In genomic region chr2:16290311-16291020, GRCh38 we compare ENCODE assay signal across 16 cellular contexts.
DNase-seq lines count a peak whose midpoint lies in the region; ATAC-seq and TF ChIP-seq lines count a peak whose summit lies in the region.
"Had no signal": no experiment of that assay in that cellular context is flagged by ENCODE, and none has a peak within 500 bp of the region (broad histone marks: within the 10 kb centered on the region; RNA-seq: fewer than 3 reads in every experiment).

No MANE protein-coding gene starts in this region.

- TF ChIP-seq EP300 in esophagus muscularis mucosa (IDR thresholded peaks at IDR 0.05) = no peak

- no peak for ATAC-seq in GM19452 (IDR thresholded peaks at IDR 0.05; ENCODE audit: unreplicated experiment)
- ATAC-seq: CD8-positive, alpha-beta T cell had no signal

- no peak overlapping the region for H3K27ac ChIP-seq in esophagus muscularis mucosa (replicated peaks in 1 of 4)
- H3K27ac ChIP-seq: 22Rv1; BLaER1 treated with 17β-estradiol and CSF1 and Interleukin-3, amounts not matched to agents 10 nM and 100 nM; C4-2B had no signal

- H3K4me3 ChIP-seq in BE2C (ENCODE audit: low read depth, low read length) (no peak overlapping the region), esophagus muscularis mucosa (no peak overlapping the region)
- H3K4me3 ChIP-seq: BLaER1 treated with 17β-estradiol and CSF1 and Interleukin-3, amounts not matched to agents 10 nM and 100 nM had no signal

- H3K27me3 ChIP-seq in BE2C (no peaks in the 10 kb centered on the region), esophagus muscularis mucosa (peaks cover 0 to 4% (median 0%) of the 10 kb centered on the region in 4 donors)
- H3K27me3 ChIP-seq: BLaER1 treated with 17β-estradiol and CSF1 and Interleukin-3, amounts not matched to agents 10 nM and 100 nM had no signal

- DNase-seq in BE2C (peak; percentile 97), SK-N-DZ (ENCODE audit: low spot score) (peak; percentile 45), esophagus muscularis mucosa (ENCODE audit: extremely low spot score) (peak; percentile 77), A172 (ENCODE audit: low spot score) (no peak)
- no peak for DNase-seq in activated CD4-positive, alpha-beta T cell treated with anti-CD3 and anti-CD28 coated beads for 1 hour
- DNase-seq: ACHN; Caco-2; Calu3; CD4-positive, alpha-beta T cell; CD8-positive, alpha-beta T cell; DMS79 treated with DMSO at 0.1 percent for 48 hours; GF-D8 had no signal

- H3K4me1 ChIP-seq in BE2C (peaks cover 38% of the 10 kb centered on the region), esophagus muscularis mucosa (no peaks in the 10 kb centered on the region)

- H3K9me3 ChIP-seq in BE2C (peaks cover 6% of the 10 kb centered on the region), esophagus muscularis mucosa (no peaks in the 10 kb centered on the region)
- H3K9me3 ChIP-seq: BLaER1 treated with 17β-estradiol and CSF1 and Interleukin-3, amounts not matched to agents 10 nM and 100 nM; Caco-2 had no signal

- TF ChIP-seq CTCF in BE2C (IDR thresholded peaks at IDR 0.05; ENCODE audit: low read depth, low read length) = no peak
- no peak for TF ChIP-seq CTCF in esophagus muscularis mucosa (IDR thresholded peaks at IDR 0.05)

- intact Hi-C loops in esophagus muscularis mucosa (cut with DNase I) = no loop called here

- H3K36me3 ChIP-seq in BE2C (no peaks in the 10 kb centered on the region), esophagus muscularis mucosa (no peaks in the 10 kb centered on the region)
- H3K36me3 ChIP-seq: BLaER1 treated with 17β-estradiol and CSF1 and Interleukin-3, amounts not matched to agents 10 nM and 100 nM had no signal

- 67% methylated on average over 8 of the region's 8 CpGs for WGBS in esophagus muscularis mucosa

- no peak for TF ChIP-seq POLR2A in esophagus muscularis mucosa (IDR thresholded peaks at IDR 0.05; ENCODE audit: low read depth)

Comparison
In these comparisons a context has a peak if more than half of its experiments do, and no peak if none do; other contexts are left out.
1. DNase-seq: peak in BE2C (single experiment), SK-N-DZ (single experiment) and esophagus muscularis mucosa (single experiment); none in A172 (single experiment) and activated CD4-positive, alpha-beta T cell treated with anti-CD3 and anti-CD28 coated beads for 1 hour (single experiment).